9 cellular contexts compared by ENCODE assay signal in genomic region chr16:79287424-79287917, GRCh38.
DNase-seq lines count a peak whose midpoint lies in the region; ATAC-seq and TF ChIP-seq lines count a peak whose summit lies in the region.
"Had no signal": no experiment of that assay in that cellular context is flagged by ENCODE, and none has a peak within 500 bp of the region (broad histone marks: within the 10 kb centered on the region; RNA-seq: fewer than 3 reads in every experiment).

No MANE protein-coding gene starts in this region.

- ATAC-seq in upper lobe of right lung: no peak
- no peak for ATAC-seq in GM21717 (IDR thresholded peaks at IDR 0.05; ENCODE audit: unreplicated experiment)

- DNase-seq in left ventricle myocardium inferior (no peak), cardiac septum (ENCODE audit: low spot score) (no peak), NCI-H2171 (lab: John Stamatoyannopoulos, UW) (peak; percentile 68), glutamatergic neuron (no peak), upper lobe of right lung (no peak), kidney tubule cell (ENCODE audit: low spot score) (no peak), NCI-H524 treated with DMSO at 0.1 percent for 48 hours (lab: John Stamatoyannopoulos, UW) (no peak)

- H3K27ac Mint-ChIP-seq in glutamatergic neuron (ENCODE audit: unreplicated experiment): peak overlapping the region; percentile 85

- H3K4me1 ChIP-seq in left ventricle myocardium inferior: peaks cover 34% of the 10 kb centered on the region
- H3K4me1 ChIP-seq in upper lobe of right lung: peaks cover 13% of the 10 kb centered on the region

- H3K4me1 Mint-ChIP-seq in glutamatergic neuron (ENCODE audit: low read depth, unreplicated experiment): peaks cover 14% of the 10 kb centered on the region

- H3K4me3 ChIP-seq in left ventricle myocardium inferior: peak overlapping the region; percentile 54
- H3K4me3 ChIP-seq in upper lobe of right lung: peak overlapping the region; percentile 40

- no peaks in the 10 kb centered on the region for H3K36me3 ChIP-seq in left ventricle myocardium inferior
- H3K36me3 ChIP-seq in upper lobe of right lung: no peaks in the 10 kb centered on the region

- H3K4me3 Mint-ChIP-seq in glutamatergic neuron (ENCODE audit: unreplicated experiment): peak overlapping the region; percentile 58

- H3K9me3 ChIP-seq in left ventricle myocardium inferior (replicated peaks) (no peaks in the 10 kb centered on the region), upper lobe of right lung (no peaks in the 10 kb centered on the region)

- TF ChIP-seq CTCF in left ventricle myocardium inferior (IDR thresholded peaks at IDR 0.05; ENCODE audit: borderline replicate concordance) (no peak), glutamatergic neuron (IDR thresholded peaks at IDR 0.05; ENCODE audit: partially characterized antibody, unreplicated experiment) (no peak), upper lobe of right lung (IDR thresholded peaks at IDR 0.05) (no peak)

- H3K36me3 Mint-ChIP-seq in glutamatergic neuron (ENCODE audit: unreplicated experiment): peaks cover 5% of the 10 kb centered on the region
- H3K36me3 Mint-ChIP-seq: IgD-negative memory B cell had no signal

- no peaks in the 10 kb centered on the region for H3K27me3 Mint-ChIP-seq in glutamatergic neuron (ENCODE audit: unreplicated experiment)

- H3K9me3 Mint-ChIP-seq in glutamatergic neuron (ENCODE audit: unreplicated experiment): peaks cover 5% of the 10 kb centered on the region

- H3K27me3 ChIP-seq in left ventricle myocardium inferior (ENCODE audit: low read depth): no peaks in the 10 kb centered on the region
- H3K27me3 ChIP-seq in upper lobe of right lung: no peaks in the 10 kb centered on the region

- H3K27ac ChIP-seq in left ventricle myocardium inferior (replicated peaks) (peak overlapping the region; percentile 42), upper lobe of right lung (no peak overlapping the region)

- intact Hi-C loops in left ventricle myocardium inferior (cut with micrococcal nuclease): no loop called here
- intact Hi-C loops in cardiac septum (cut with DNase I): no loop called here
- intact Hi-C loops in upper lobe of right lung (cut with DNase I): no loop called here
